In genomic region chr10:122082616-122083477, GRCh38 we compare ENCODE assay signal across 16 cellular contexts.
DNase-seq lines count a peak whose midpoint lies in the region; ATAC-seq and TF ChIP-seq lines count a peak whose summit lies in the region.
"Had no signal": no experiment of that assay in that cellular context is flagged by ENCODE, and none has a peak within 500 bp of the region (broad histone marks: within the 10 kb centered on the region; RNA-seq: fewer than 3 reads in every experiment).

No MANE protein-coding gene starts in this region.

- H3K9me2 ChIP-seq in MM.1S (replicated peaks; ENCODE audit: insufficient read depth, low read length): no peaks in the 10 kb centered on the region

- no peaks in the 10 kb centered on the region for H3K79me2 ChIP-seq in MM.1S (ENCODE audit: low read length)

- no peak for ATAC-seq in left ventricle myocardium superior
- ATAC-seq: HCT116, HepG2 had no signal

- H2AFZ ChIP-seq in MM.1S (ENCODE audit: low read length): no peak overlapping the region
- H2AFZ ChIP-seq: GM23248 had no signal

- H3K4me3 ChIP-seq in right atrium auricular region (no peak overlapping the region), suprapubic skin (no peak overlapping the region), MM.1S (ENCODE audit: low read length) (no peak overlapping the region)
- H3K4me3 ChIP-seq: BLaER1 treated with 17β-estradiol and CSF1 and Interleukin-3, amounts not matched to agents 10 nM and 100 nM; GM23248 had no signal

- H3K9me3 ChIP-seq in right atrium auricular region (no peaks in the 10 kb centered on the region), suprapubic skin (no peaks in the 10 kb centered on the region), MM.1S (replicated peaks; ENCODE audit: insufficient read depth, low read length) (no peaks in the 10 kb centered on the region)
- H3K9me3 ChIP-seq: BLaER1 treated with 17β-estradiol and CSF1 and Interleukin-3, amounts not matched to agents 10 nM and 100 nM; Caco-2 had no signal

- peaks cover 2% of the 10 kb centered on the region for H3K27me3 Mint-ChIP-seq in activated CD4-positive, alpha-beta memory T cell treated with anti-CD3 and anti-CD28 coated beads, Interleukin-2, amount 10 ng/mL, durations not matched to agents 7 days and 5 days
- H3K27me3 Mint-ChIP-seq: B cell; CD4-positive, alpha-beta T cell had no signal

- no peak for TF ChIP-seq POLR2A in suprapubic skin (IDR thresholded peaks at IDR 0.05)

- POLR2A ChIA-PET in activated CD4-positive, alpha-beta memory T cell treated with anti-CD3 and anti-CD28 coated beads, Interleukin-2, amount 10 ng/mL, durations not matched to agents 7 days and 5 days (lab: Charles Lee): no interaction called here

- no peak overlapping the region for H3K4me3 Mint-ChIP-seq in activated CD4-positive, alpha-beta memory T cell treated with anti-CD3 and anti-CD28 coated beads, Interleukin-2, amount 10 ng/mL, durations not matched to agents 7 days and 5 days
- H3K4me3 Mint-ChIP-seq: B cell; CD4-positive, alpha-beta T cell; IgD-negative memory B cell had no signal

- H3K27me3 ChIP-seq in right atrium auricular region: no peaks in the 10 kb centered on the region
- no peaks in the 10 kb centered on the region for H3K27me3 ChIP-seq in suprapubic skin
- no peaks in the 10 kb centered on the region for H3K27me3 ChIP-seq in MM.1S (replicated peaks; ENCODE audit: insufficient read depth, low read length)
- H3K27me3 ChIP-seq: BLaER1 treated with 17β-estradiol and CSF1 and Interleukin-3, amounts not matched to agents 10 nM and 100 nM had no signal

- intact Hi-C loops in left ventricle myocardium superior (cut with micrococcal nuclease): no loop called here

- peak overlapping the region; percentile 39 to 56 for H3K27ac ChIP-seq in right atrium auricular region
- H3K27ac ChIP-seq in suprapubic skin: no peak overlapping the region
- H3K27ac ChIP-seq in MM.1S (ENCODE audit: low read length): no peak overlapping the region
- H3K27ac ChIP-seq: BLaER1 treated with 17β-estradiol and CSF1 and Interleukin-3, amounts not matched to agents 10 nM and 100 nM; GM23248 had no signal

- peaks cover 0 to 50% of the 10 kb centered on the region in 2 donors for H3K4me1 ChIP-seq in right atrium auricular region
- H3K4me1 ChIP-seq in suprapubic skin: peaks cover 54% of the 10 kb centered on the region
- no peaks in the 10 kb centered on the region for H3K4me1 ChIP-seq in MM.1S (ENCODE audit: low read length)
- H3K4me1 ChIP-seq: BLaER1 treated with 17β-estradiol and CSF1 and Interleukin-3, amounts not matched to agents 10 nM and 100 nM; Caco-2 had no signal

- no peak overlapping the region for H3K27ac Mint-ChIP-seq in activated CD4-positive, alpha-beta memory T cell treated with anti-CD3 and anti-CD28 coated beads, Interleukin-2, amount 10 ng/mL, durations not matched to agents 7 days and 5 days
- H3K27ac Mint-ChIP-seq: B cell; CD4-positive, alpha-beta T cell; IgD-negative memory B cell had no signal

- CTCF ChIA-PET in activated CD4-positive, alpha-beta memory T cell treated with anti-CD3 and anti-CD28 coated beads, Interleukin-2, amount 10 ng/mL, durations not matched to agents 7 days and 5 days (lab: Charles Lee): no interaction called here

- H3F3A ChIP-seq in MM.1S (ENCODE audit: insufficient read depth, low read length): no peaks in the 10 kb centered on the region

- H3K36me3 Mint-ChIP-seq in activated CD4-positive, alpha-beta memory T cell treated with anti-CD3 and anti-CD28 coated beads, Interleukin-2, amount 10 ng/mL, durations not matched to agents 7 days and 5 days (ENCODE audit: low read depth): no peaks in the 10 kb centered on the region
- H3K36me3 Mint-ChIP-seq: IgD-negative memory B cell had no signal

- TF ChIP-seq EP300 in suprapubic skin (IDR thresholded peaks at IDR 0.05): no peak

- H3K36me3 ChIP-seq in right atrium auricular region (peaks cover 22% of the 10 kb centered on the region), suprapubic skin (no peaks in the 10 kb centered on the region), MM.1S (replicated peaks; ENCODE audit: insufficient read depth, low read length) (no peaks in the 10 kb centered on the region)
- H3K36me3 ChIP-seq: BLaER1 treated with 17β-estradiol and CSF1 and Interleukin-3, amounts not matched to agents 10 nM and 100 nM had no signal

- no peak for DNase-seq in right atrium auricular region (ENCODE audit: low spot score)
- no peak for DNase-seq in left ventricle myocardium superior
- peak; percentile 17 for DNase-seq in astrocyte of the hippocampus (ENCODE audit: low read depth, low spot score)
- peak; percentile 56 to 70 for DNase-seq in suprapubic skin (ENCODE audit: low spot score in 2 of 2)
- DNase-seq in SHP77 (lab: John Stamatoyannopoulos, UW): no peak
- no peak for DNase-seq in MM.1S
- no peak for DNase-seq in activated CD4-positive, alpha-beta memory T cell treated with anti-CD3 and anti-CD28 coated beads, Interleukin-2, amount 10 ng/mL, durations not matched to agents 7 days and 5 days
- DNase-seq: 8988T; Caco-2; CD4-positive, alpha-beta T cell; GM23248 had no signal

- H3K9ac ChIP-seq in MM.1S (ENCODE audit: low read length): no peak overlapping the region
- H3K9ac ChIP-seq: BLaER1 treated with 17β-estradiol and CSF1 and Interleukin-3, amounts not matched to agents 10 nM and 100 nM; GM23248 had no signal

- H3K4me2 ChIP-seq in MM.1S (ENCODE audit: low read depth, low read length): no peak overlapping the region
- H3K4me2 ChIP-seq: BLaER1 treated with 17β-estradiol and CSF1 and Interleukin-3, amounts not matched to agents 10 nM and 100 nM had no signal

- WGBS in suprapubic skin: 81% methylated on average over 7 of the region's 21 CpGs

- TF ChIP-seq CTCF in right atrium auricular region (IDR thresholded peaks at IDR 0.05) (no peak), suprapubic skin (IDR thresholded peaks at IDR 0.05) (no peak), MM.1S (IDR thresholded peaks at IDR 0.05; ENCODE audit: low read length) (no peak)

- no peaks in the 10 kb centered on the region for H3K4me1 Mint-ChIP-seq in activated CD4-positive, alpha-beta memory T cell treated with anti-CD3 and anti-CD28 coated beads, Interleukin-2, amount 10 ng/mL, durations not matched to agents 7 days and 5 days
- H3K4me1 Mint-ChIP-seq: B cell, IgD-negative memory B cell had no signal

- no peaks in the 10 kb centered on the region for H4K20me1 ChIP-seq in MM.1S (ENCODE audit: insufficient read depth, low read length)

- H3K9me3 Mint-ChIP-seq in activated CD4-positive, alpha-beta memory T cell treated with anti-CD3 and anti-CD28 coated beads, Interleukin-2, amount 10 ng/mL, durations not matched to agents 7 days and 5 days: no peaks in the 10 kb centered on the region
- H3K9me3 Mint-ChIP-seq: CD4-positive, alpha-beta T cell; IgD-negative memory B cell had no signal

Comparison
In these comparisons a context has a peak if more than half of its experiments do, and no peak if none do; other contexts are left out.
1. DNase-seq: peak in astrocyte of the hippocampus (single experiment) and suprapubic skin (2 of 2); none in right atrium auricular region (single experiment), left ventricle myocardium superior (single experiment), SHP77 (0 of 2), MM.1S (single experiment) and activated CD4-positive, alpha-beta memory T cell treated with anti-CD3 and anti-CD28 coated beads, Interleukin-2, amount 10 ng/mL, durations not matched to agents 7 days and 5 days (single experiment).
2. H3K27ac ChIP-seq: peak in right atrium auricular region (2 of 2); none in suprapubic skin (single experiment) and MM.1S (single experiment).